23 cellular contexts compared by ENCODE assay signal in genomic region chr1:224681816-224682215, GRCh38.
"Had no signal": no experiment of that assay in that cellular context is flagged by ENCODE, and none has a peak within 500 bp of the region (broad histone marks: within the 10 kb centered on the region; RNA-seq: fewer than 3 reads in every experiment).

No MANE protein-coding gene starts in this region.

- H3K9me3 ChIP-seq: SJSA1, SK-N-SH had no signal

- H3K9me3 Mint-ChIP-seq: IgD-negative memory B cell had no signal

- H3K4me3 Mint-ChIP-seq: IgD-negative memory B cell had no signal

- DNase-seq: Kasumi-1, MM.1S, NCI-H1092 treated with DMSO at 0.1 percent for 48 hours, NCI-H1436, NCI-H187, NCI-H2029, NCI-H2081 treated with DMSO at 0.1 percent for 48 hours, NCI-H2171, NCI-H226, NCI-H446, NCI-H510A, NCI-H524 treated with DMSO at 0.1 percent for 48 hours, NCI-H69, NCI-H774, Right ventricle myocardium superior, RPMI8226, SIG-M5, SK-N-SH had no signal

- ATAC-seq: K562 had no signal

- H3K36me3 Mint-ChIP-seq: IgD-negative memory B cell had no signal

- H3K27me3 Mint-ChIP-seq: IgD-negative memory B cell had no signal

- H3K4me1 Mint-ChIP-seq: IgD-negative memory B cell had no signal

- H3K4me1 ChIP-seq: SJSA1 had no signal

- H3K9ac ChIP-seq: KMS-11, SK-N-SH had no signal

- H3K4me2 ChIP-seq: KMS-11, SK-N-SH had no signal

- H3K36me3 ChIP-seq: SJSA1 had no signal

- H3K4me3 ChIP-seq: K562, SJSA1 had no signal

- H3K27ac Mint-ChIP-seq: IgD-negative memory B cell had no signal

- H3K27me3 ChIP-seq: SJSA1 had no signal

- H3K27ac ChIP-seq: HL-60, KMS-11, SJSA1 had no signal
